In genomic region chr20:13009682-13010406, GRCh38 we compare ENCODE assay signal across 8 cellular contexts.
DNase-seq lines count a peak whose midpoint lies in the region; ATAC-seq and TF ChIP-seq lines count a peak whose summit lies in the region.

No MANE protein-coding gene starts in this region.

- H3K4me1 ChIP-seq in neuron (ENCODE audit: insufficient read depth, low read length) = peaks cover 41% of the 10 kb centered on the region

- H3K4me3 ChIP-seq in neuron (ENCODE audit: low read length) = peak overlapping the region; percentile 37

- peak; percentile 17 for DNase-seq in DMS153 (lab: John Stamatoyannopoulos, UW)
- peak; percentile 94 for DNase-seq in fibroblast of gingiva (ENCODE audit: low read depth)
- DNase-seq in stimulated activated CD4-positive, alpha-beta T cell treated with anti-CD3 and anti-CD28 coated beads, Interleukin-15, amount 100 ng/mL, for 24 hours = no peak

- H3K9me3 ChIP-seq in neuron (ENCODE audit: low read length) = no peaks in the 10 kb centered on the region

- ATAC-seq in GM19397 (IDR thresholded peaks at IDR 0.05; ENCODE audit: unreplicated experiment) (peak; percentile 91), HG03432 (IDR thresholded peaks at IDR 0.05; ENCODE audit: unreplicated experiment) (peak; percentile 97), SK-N-SH treated with all-trans-retinoic acid at 6 μM for 48 hours (no peak)

- H3K27me3 ChIP-seq in neuron (ENCODE audit: insufficient read depth, low read length) = no peaks in the 10 kb centered on the region

- H2AFZ ChIP-seq in neuron (ENCODE audit: low read depth, low read length) = peak overlapping the region; percentile 33

- H3K27me3 Mint-ChIP-seq in T-helper 1 cell treated with Interleukin-12 subunit alpha and Interleukin-12 subunit beta and Interleukin-4 antibody, amounts not matched to agents 30 μg/mL and 1 μg/mL, for 36 hours (ENCODE audit: low read depth) = peaks cover 8% of the 10 kb centered on the region

- H3K36me3 ChIP-seq in neuron (ENCODE audit: insufficient read depth, low read length) = no peaks in the 10 kb centered on the region

- peak overlapping the region; percentile 26 for H3K27ac Mint-ChIP-seq in T-helper 1 cell treated with Interleukin-12 subunit alpha and Interleukin-12 subunit beta and Interleukin-4 antibody, amounts not matched to agents 30 μg/mL and 1 μg/mL, for 36 hours

- H3K4me1 Mint-ChIP-seq in T-helper 1 cell treated with Interleukin-12 subunit alpha and Interleukin-12 subunit beta and Interleukin-4 antibody, amounts not matched to agents 30 μg/mL and 1 μg/mL, for 36 hours (ENCODE audit: low read depth) = peaks cover 18% of the 10 kb centered on the region

- H3K36me3 Mint-ChIP-seq in T-helper 1 cell treated with Interleukin-12 subunit alpha and Interleukin-12 subunit beta and Interleukin-4 antibody, amounts not matched to agents 30 μg/mL and 1 μg/mL, for 36 hours (ENCODE audit: low read depth) = no peaks in the 10 kb centered on the region

- peak overlapping the region; percentile 49 for H3K4me3 Mint-ChIP-seq in T-helper 1 cell treated with Interleukin-12 subunit alpha and Interleukin-12 subunit beta and Interleukin-4 antibody, amounts not matched to agents 30 μg/mL and 1 μg/mL, for 36 hours

- no peaks in the 10 kb centered on the region for H3K9me3 Mint-ChIP-seq in T-helper 1 cell treated with Interleukin-12 subunit alpha and Interleukin-12 subunit beta and Interleukin-4 antibody, amounts not matched to agents 30 μg/mL and 1 μg/mL, for 36 hours

TF ChIP-seq in SK-N-SH treated with all-trans-retinoic acid at 6 μM for 48 hours, 23 proteins besides CTCF, POLR2A, EP300 and RAD21:
- no peak for TF ChIP-seq CREB5 (CRISPR knock-in tag; IDR thresholded peaks at IDR 0.05; ENCODE audit: low read depth)
- TF ChIP-seq ZFP30 (CRISPR knock-in tag; IDR thresholded peaks at IDR 0.05) = no peak
- TF ChIP-seq PATZ1 (CRISPR knock-in tag; IDR thresholded peaks at IDR 0.05; ENCODE audit: borderline replicate concordance) = no peak
- no peak for TF ChIP-seq GLIS3 (CRISPR knock-in tag; IDR thresholded peaks at IDR 0.05)
- TF ChIP-seq ARNTL (CRISPR knock-in tag; IDR thresholded peaks at IDR 0.05; ENCODE audit: borderline replicate concordance, low read depth) = no peak
- TF ChIP-seq TCF4 (CRISPR knock-in tag; IDR thresholded peaks at IDR 0.05; ENCODE audit: borderline replicate concordance) = no peak
- TF ChIP-seq ZNF565 (CRISPR knock-in tag; conservative IDR thresholded peaks at IDR 0.05; ENCODE audit: low read depth) = no peak
- TF ChIP-seq ISL1 (CRISPR knock-in tag; IDR thresholded peaks at IDR 0.05) = no peak
- no peak for TF ChIP-seq OSR1 (CRISPR knock-in tag; IDR thresholded peaks at IDR 0.05)
